In genomic region chr14:67467134-67467533, GRCh38 we compare ENCODE assay signal across 16 cellular contexts. TPM values are rescaled to one million over a fixed set of nuclear protein-coding genes. Genes with fewer than 3 reads are reported as not detected.
"Had no signal": no experiment of that assay in that cellular context is flagged by ENCODE, and none has a peak within 500 bp of the region (broad histone marks: within the 10 kb centered on the region; RNA-seq: fewer than 3 reads in every experiment).

No MANE protein-coding gene starts in this region.

- H3K27ac ChIP-seq: brain microvascular endothelial cell, RWPE1, SJCRH30 had no signal

- H3K9me3 ChIP-seq: Peyer's patch, SJCRH30, SK-N-SH had no signal

- DNase-seq: activated CD4-positive, alpha-beta T cell treated with anti-CD3 and anti-CD28 coated beads for 4 hours; activated CD8-positive, alpha-beta memory T cell treated with anti-CD3 and anti-CD28 coated beads, Interleukin-2, amount 50 U/mL, for 4 hours; activated CD8-positive, alpha-beta T cell treated with anti-CD3 and anti-CD28 coated beads for 36 hours; brain microvascular endothelial cell; NCI-H1105; NCI-H1436; NCI-H2029 treated with DMSO at 0.1 percent for 48 hours; NCI-H510A treated with DMSO at 0.1 percent for 48 hours; NCI-H69; Peyer's patch; Right ventricle myocardium superior; SJCRH30; SK-N-SH had no signal

- H3K36me3 Mint-ChIP-seq: activated naive CD4-positive, alpha-beta T cell treated with anti-CD3 and anti-CD28 coated beads, Interleukin-2, amount 50 U/mL, for 24 hours had no signal

- H3K4me3 Mint-ChIP-seq: activated CD8-positive, alpha-beta T cell treated with anti-CD3 and anti-CD28 coated beads for 36 hours; activated naive CD4-positive, alpha-beta T cell treated with anti-CD3 and anti-CD28 coated beads, Interleukin-2, amount 50 U/mL, for 24 hours had no signal

- H3K4me3 ChIP-seq: SJCRH30 had no signal

- H3K9me3 Mint-ChIP-seq: activated CD8-positive, alpha-beta T cell treated with anti-CD3 and anti-CD28 coated beads for 36 hours; activated naive CD4-positive, alpha-beta T cell treated with anti-CD3 and anti-CD28 coated beads, Interleukin-2, amount 50 U/mL, for 24 hours had no signal

- ATAC-seq: activated CD4-positive, CD25-positive, alpha-beta regulatory T cell treated with anti-CD3 and anti-CD28 coated beads, Interleukin-2, amount 50 U/mL, for 24 hours; activated CD8-positive, alpha-beta T cell treated with anti-CD3 and anti-CD28 coated beads for 36 hours had no signal

- H3K36me3 ChIP-seq: brain microvascular endothelial cell, Peyer's patch, SJCRH30 had no signal

- H3K27me3 ChIP-seq: brain microvascular endothelial cell, Peyer's patch, SJCRH30 had no signal

- H3K27me3 Mint-ChIP-seq: activated CD8-positive, alpha-beta T cell treated with anti-CD3 and anti-CD28 coated beads for 36 hours; activated naive CD4-positive, alpha-beta T cell treated with anti-CD3 and anti-CD28 coated beads, Interleukin-2, amount 50 U/mL, for 24 hours had no signal

- H3K4me1 ChIP-seq: SJCRH30 had no signal

- H3K27ac Mint-ChIP-seq: activated CD8-positive, alpha-beta T cell treated with anti-CD3 and anti-CD28 coated beads for 36 hours; activated naive CD4-positive, alpha-beta T cell treated with anti-CD3 and anti-CD28 coated beads, Interleukin-2, amount 50 U/mL, for 24 hours had no signal

RNA-seq across cellular contexts. Expression of gene TMEM229B, which starts 21.4 kb away (rescaled TPM):
- total RNA-seq: SJCRH30 had no signal

RNA-seq across cellular contexts. Expression of gene PLEK2, which starts 55.2 kb away (rescaled TPM):
- total RNA-seq: Right ventricle myocardium superior, SJCRH30 had no signal
